8 cellular contexts compared by ENCODE assay signal in the genomic region with DNA sequence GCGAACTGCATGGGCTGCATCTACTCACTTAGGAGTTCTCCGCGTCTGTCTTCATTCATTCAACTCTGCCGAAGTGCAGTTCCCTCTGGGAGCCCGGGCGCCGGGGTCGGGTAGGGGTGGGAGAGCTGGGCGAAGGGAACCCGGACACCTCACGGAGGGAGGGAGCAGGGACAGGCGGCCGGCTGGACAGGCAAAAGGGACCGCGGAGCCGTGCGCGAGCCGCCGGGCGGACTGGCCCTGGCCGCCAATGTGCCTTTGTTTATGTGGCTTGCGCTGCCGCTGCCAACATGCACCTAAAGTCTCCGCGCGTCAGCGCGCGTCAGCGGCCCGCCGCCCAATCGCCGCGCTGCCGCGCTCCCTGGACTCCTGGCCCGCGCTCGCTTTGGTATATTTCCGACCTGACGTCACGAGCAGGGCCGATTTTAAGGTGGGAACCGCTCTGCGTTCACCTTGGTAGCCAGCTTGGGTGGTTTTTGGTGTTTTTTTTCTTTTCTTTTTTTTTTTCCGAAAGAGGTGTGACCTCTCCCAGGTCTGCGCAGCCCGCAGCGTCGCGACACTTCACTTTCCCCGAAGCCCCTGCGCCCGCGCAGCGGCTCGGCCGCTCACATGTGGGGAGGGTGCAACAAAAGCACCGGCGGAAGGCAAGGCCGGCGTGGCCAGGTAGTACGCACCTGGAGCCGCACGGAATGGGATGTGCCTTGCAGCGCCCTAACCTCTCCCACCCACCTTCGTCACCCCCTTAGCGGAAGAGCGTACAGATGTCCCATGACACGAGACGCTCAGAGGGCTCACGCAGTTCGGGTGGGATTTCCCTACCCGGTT. TPM values are rescaled to one million over a fixed set of nuclear protein-coding genes. Genes with fewer than 3 reads are reported as not detected.
DNase-seq lines count a peak whose midpoint lies in the region; ATAC-seq and TF ChIP-seq lines count a peak whose summit lies in the region.

A gene (minus strand): TSS at position 270 of the 822 bp plus-strand sequence. CDS start 2,535 bp downstream, outside the sequence.

- DNase-seq in DMS79 treated with DMSO at 0.1 percent for 48 hours (lab: John Stamatoyannopoulos, UW) (peak; percentile 81), Karpas-422 (no peak), RWPE1 (ENCODE audit: low spot score) (peak; percentile 88), fibroblast of peridontal ligament (ENCODE audit: extremely low read depth) (peak; percentile 91)
- DNase-seq in activated T-helper 9 cell treated with anti-CD3 and anti-CD28 coated beads, Interleukin-2, amount 50 U/mL, for 16 hours (ENCODE audit: low read depth): peak; percentile 82

- CTCF ChIA-PET in RWPE1 (lab: Yijun Ruan, JAX): interaction anchor here (0.6 to 0.7 kb wide), 2 partner anchors 50 to 466 kb away, joined by 3 to 4 read pairs; no protein-coding TSS in a partner anchor

- TF ChIP-seq CTCF in RWPE1 (conservative IDR thresholded peaks at IDR 0.05; ENCODE audit: low read depth): no peak
- TF ChIP-seq CTCF in nephron (IDR thresholded peaks at IDR 0.05; ENCODE audit: unreplicated experiment in 3 of 3): no peak

- no peaks in the 10 kb centered on the region for H3K79me2 ChIP-seq in Karpas-422 (ENCODE audit: low read length)

- H3K4me2 ChIP-seq in Karpas-422 (ENCODE audit: low read depth, low read length, poor library complexity, severe bottlenecking): peak within 1 kb of the TSS; percentile 78

- no peak within 1 kb of the TSS for H2AFZ ChIP-seq in Karpas-422 (ENCODE audit: low read length)

- no peaks in the 10 kb centered on the region for H3K27me3 ChIP-seq in Karpas-422 (ENCODE audit: low read length)

- H4K20me1 ChIP-seq in Karpas-422 (ENCODE audit: insufficient read depth, low read depth, low read length): no peaks in the 10 kb centered on the region

- no peak within 1 kb of the TSS for H3K4me3 ChIP-seq in Karpas-422 (ENCODE audit: low read length)

- peak; percentile 59 for ATAC-seq in GM21786 (IDR thresholded peaks at IDR 0.05; ENCODE audit: unreplicated experiment)

- no peaks in the 10 kb centered on the region for H3K36me3 ChIP-seq in Karpas-422 (ENCODE audit: insufficient read depth, low read length)

- H3K36me3 Mint-ChIP-seq in nephron (ENCODE audit: low read depth): no peaks in the 10 kb centered on the region
- peaks cover 50% of the 10 kb centered on the region for H3K36me3 Mint-ChIP-seq in stimulated activated naive CD8-positive, alpha-beta T cell treated with anti-CD3 and anti-CD28 coated beads, Interleukin-15, Interleukin-2, amounts not matched to agents 100 ng/mL and 50 ng/mL, for 24 hours (ENCODE audit: low read depth)

- peaks cover 26% of the 10 kb centered on the region for H3K4me1 Mint-ChIP-seq in nephron
- peaks cover 62% of the 10 kb centered on the region for H3K4me1 Mint-ChIP-seq in stimulated activated naive CD8-positive, alpha-beta T cell treated with anti-CD3 and anti-CD28 coated beads, Interleukin-15, Interleukin-2, amounts not matched to agents 100 ng/mL and 50 ng/mL, for 24 hours (ENCODE audit: low read depth)

- POLR2A ChIA-PET in RWPE1 (lab: Yijun Ruan, JAX; ENCODE audit: low non-redundant PET): interaction anchor here (0.6 kb wide), 1 partner anchor 292 kb away, joined by 4 read pairs; no protein-coding TSS in a partner anchor

- no peaks in the 10 kb centered on the region for H3K9me2 ChIP-seq in Karpas-422 (replicated peaks; ENCODE audit: insufficient read depth, low read length)

- H3K9ac ChIP-seq in Karpas-422 (ENCODE audit: low read length): no peak within 1 kb of the TSS

- peak within 1 kb of the TSS; percentile 80 to 97 (median 86) for H3K27ac Mint-ChIP-seq in nephron
- H3K27ac Mint-ChIP-seq in stimulated activated naive CD8-positive, alpha-beta T cell treated with anti-CD3 and anti-CD28 coated beads, Interleukin-15, Interleukin-2, amounts not matched to agents 100 ng/mL and 50 ng/mL, for 24 hours: peak within 1 kb of the TSS; percentile 100

- peaks cover 16% of the 10 kb centered on the region for H3K4me1 ChIP-seq in Karpas-422 (ENCODE audit: low read length)

- H3K9me3 Mint-ChIP-seq in nephron: no peaks in the 10 kb centered on the region
- H3K9me3 Mint-ChIP-seq in stimulated activated naive CD8-positive, alpha-beta T cell treated with anti-CD3 and anti-CD28 coated beads, Interleukin-15, Interleukin-2, amounts not matched to agents 100 ng/mL and 50 ng/mL, for 24 hours: no peaks in the 10 kb centered on the region

- H3K9me3 ChIP-seq in Karpas-422 (ENCODE audit: low read length): no peaks in the 10 kb centered on the region

- peak within 1 kb of the TSS; percentile 91 to 98 (median 96) for H3K4me3 Mint-ChIP-seq in nephron
- peak within 1 kb of the TSS; percentile 92 for H3K4me3 Mint-ChIP-seq in stimulated activated naive CD8-positive, alpha-beta T cell treated with anti-CD3 and anti-CD28 coated beads, Interleukin-15, Interleukin-2, amounts not matched to agents 100 ng/mL and 50 ng/mL, for 24 hours

- H3K27ac ChIP-seq in Karpas-422 (ENCODE audit: low read length) (no peak within 1 kb of the TSS), RWPE1 (peak within 1 kb of the TSS; percentile 97)

- H3K27me3 Mint-ChIP-seq in nephron (ENCODE audit: low read depth): peaks cover 57% of the 10 kb centered on the region
- peaks cover 19% of the 10 kb centered on the region for H3K27me3 Mint-ChIP-seq in stimulated activated naive CD8-positive, alpha-beta T cell treated with anti-CD3 and anti-CD28 coated beads, Interleukin-15, Interleukin-2, amounts not matched to agents 100 ng/mL and 50 ng/mL, for 24 hours

RNA-seq across cellular contexts. Expression of the gene that starts here (rescaled TPM):
- 0.40 TPM in 1 of 2 replicates, not detected in the other for total RNA-seq in Karpas-422 (2014; rRNA removed; shearing (Covaris generic); ENCODE audit: low replicate concordance)
